5 cellular contexts compared by ENCODE assay signal in the genomic region with DNA sequence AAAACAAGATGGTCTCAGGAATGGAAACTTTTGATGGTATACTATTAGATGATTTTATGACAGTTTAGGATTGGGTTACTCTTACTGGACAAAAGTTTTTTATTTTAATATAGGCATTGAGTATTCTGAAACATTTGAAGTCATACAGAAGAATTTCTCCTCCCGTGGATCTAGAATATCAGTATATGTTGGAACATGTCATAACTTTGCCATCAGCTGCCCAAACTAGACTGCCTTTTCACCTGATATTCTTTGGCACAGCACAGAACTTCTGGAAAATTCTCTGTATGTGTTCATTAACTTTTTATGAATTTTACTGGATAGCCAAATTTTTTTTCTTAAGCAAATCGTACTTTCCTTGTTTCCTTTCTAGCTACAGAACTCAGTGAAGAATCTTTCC.
"Had no signal": no experiment of that assay in that cellular context is flagged by ENCODE, and none has a peak within 500 bp of the region (broad histone marks: within the 10 kb centered on the region; RNA-seq: fewer than 3 reads in every experiment).

No MANE protein-coding gene starts in this region.

- DNase-seq: H9, HCEC 1CT had no signal

- ATAC-seq: GM23338, HepG2 had no signal

- H3K4me2 ChIP-seq: GM23338 had no signal

- H2AFZ ChIP-seq: GM23338 had no signal

- H3K27ac ChIP-seq: HL-60 had no signal

- H3K4me3 ChIP-seq: GM23338 had no signal
